10 cellular contexts compared by ENCODE assay signal in the genomic region with DNA sequence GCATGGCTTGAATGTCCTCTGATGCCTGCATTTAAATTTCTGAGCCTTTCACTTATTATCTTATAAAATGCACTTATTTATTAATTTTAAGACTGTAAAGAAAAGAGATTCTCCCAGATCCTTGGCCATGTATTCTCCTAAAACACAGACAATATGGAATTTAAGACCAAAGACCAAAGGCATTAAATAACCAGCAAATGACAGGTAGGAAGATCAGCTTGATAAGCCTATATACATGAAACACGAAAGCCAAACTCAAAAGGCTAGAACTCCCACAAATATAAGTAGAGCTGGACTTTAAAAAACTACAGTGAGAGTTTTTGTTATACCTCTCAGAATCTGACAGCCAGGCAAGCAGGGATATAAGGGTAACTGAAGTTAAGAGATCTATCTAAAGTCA. TPM values are rescaled to one million over a fixed set of nuclear protein-coding genes. Genes with fewer than 3 reads are reported as not detected.
A peak's percentile ranks its signal among the peaks of the same experiment; 100 is the strongest.
DNase-seq lines count a peak whose midpoint lies in the region; ATAC-seq, FAIRE-seq and TF ChIP-seq lines count a peak whose summit lies in the region.
"Had no signal": no experiment of that assay in that cellular context is flagged by ENCODE, and none has a peak within 500 bp of the region (broad histone marks: within the 10 kb centered on the region; RNA-seq: fewer than 3 reads in every experiment).

No MANE protein-coding gene starts in this region.

- POLR2A ChIA-PET in K562 (lab: Yijun Ruan, JAX) (interaction anchor here (1.4 to 3.0 kb wide), 2 partner anchors 12 to 15 kb away, joined by 4 to 14 read pairs; no protein-coding TSS in a partner anchor), HEK293T (lab: Yijun Ruan, JAX) (no interaction called here)

- no peak overlapping the region for H3K4me2 ChIP-seq in K562 (ENCODE audit: insufficient read depth, low read length)

- H4K20me1 ChIP-seq in K562 (replicated peaks; ENCODE audit: control insufficient read depth, insufficient read depth, low read length), result peaks cover 37% of the 10 kb centered on the region

- DNase-seq in activated T-cell treated with anti-CD3 and anti-CD28 coated beads, Interleukin-2, amount 50 U/mL, for 72 hours, result no peak
- DNase-seq in activated T-cell treated with anti-CD3 and anti-CD28 coated beads, Interleukin-2, amount 50 U/mL, for 1 hour, result no peak
- DNase-seq in K562 (ENCODE audit: extremely low read depth in 1 of 4, low spot score in 3 of 4) (no peak), thyroid gland (no peak), cortex of kidney (lab: John Stamatoyannopoulos, UW) (no peak), HEK293T (ENCODE audit: extremely low spot score) (no peak)
- DNase-seq: ACHN; activated CD4-positive, alpha-beta T cell treated with anti-CD3 and anti-CD28 coated beads, Interleukin-2, amount 50 U/mL, for 1 hour had no signal

- TF ChIP-seq CTCF in K562 (IDR thresholded peaks at IDR 0.05 in 2 of 3, conservative IDR thresholded peaks at IDR 0.05 in 1 of 3; ENCODE audit: insufficient read depth in 2 of 3, low read depth in 1 of 3, low read length in 3 of 3), result no peak
- no peak for TF ChIP-seq CTCF in thyroid gland (IDR thresholded peaks at IDR 0.05)

- intact Hi-C loops in K562 (cut with micrococcal nuclease) (no loop called here), thyroid gland (cut with DNase I) (loop anchor here (10.0 kb wide), 1 partner anchor 45 kb away; no protein-coding TSS in a partner anchor)

- peaks cover 83% of the 10 kb centered on the region for H3K4me1 Mint-ChIP-seq in activated T-cell treated with anti-CD3 and anti-CD28 coated beads, Interleukin-2, amount 50 U/mL, for 72 hours (ENCODE audit: low read depth)

- no peak overlapping the region for H3K4me3 Mint-ChIP-seq in activated T-cell treated with anti-CD3 and anti-CD28 coated beads, Interleukin-2, amount 50 U/mL, for 72 hours

- no peaks in the 10 kb centered on the region for H3K27me3 Mint-ChIP-seq in activated T-cell treated with anti-CD3 and anti-CD28 coated beads, Interleukin-2, amount 50 U/mL, for 72 hours (ENCODE audit: low read depth)

- H3K27me3 ChIP-seq in K562 (ENCODE audit: control insufficient read depth in 2 of 2, insufficient read depth in 2 of 2, low read length in 2 of 2) (no peaks in the 10 kb centered on the region), mucosa of stomach (ENCODE audit: control insufficient read depth, insufficient read depth, low read length) (no peaks in the 10 kb centered on the region), thyroid gland (no peaks in the 10 kb centered on the region)

- H3K27ac ChIP-seq in K562 (ENCODE audit: extremely low read depth, low read depth, low read length) (no peak overlapping the region), thyroid gland (peak overlapping the region; percentile 41 to 80 (median 50))

- BruUV-seq in K562 (replicated peaks; lab: Mats Ljungman, UMichigan), result no TSS peak

- CTCF ChIA-PET in K562 (lab: Yijun Ruan, JAX; ENCODE audit: low intra/inter-chr PET ratio), result no interaction called here
- CTCF ChIA-PET in HEK293T (lab: Yijun Ruan, JAX), result no interaction called here

- H3K4me1 ChIP-seq in K562 (replicated peaks in 1 of 2; ENCODE audit: control insufficient read depth in 2 of 2, insufficient read depth in 2 of 2, low read length in 2 of 2) (peaks cover 45 to 55% of the 10 kb centered on the region in 2 experiments), mucosa of stomach (ENCODE audit: control insufficient read depth, insufficient read depth, low read length) (peaks cover 81% of the 10 kb centered on the region), thyroid gland (peaks cover 74 to 85% of the 10 kb centered on the region in 2 donors)

- TF ChIP-seq POLR2A in K562 (conservative IDR thresholded peaks at IDR 0.05) (no peak), thyroid gland (IDR thresholded peaks at IDR 0.05) (no peak)

- WGBS in K562 (ENCODE audit: insufficient coverage, low coverage, missing lambda C conversion rate), result 18% methylated on average over 1 of the region's 1 CpG
- 76 to 88% methylated on average over 1 of the region's 1 CpG for WGBS in thyroid gland, 2 donors

- H3K79me2 ChIP-seq in K562 (ENCODE audit: control insufficient read depth, insufficient read depth, low read length), result peaks cover 99% of the 10 kb centered on the region

- ATAC-seq in activated T-cell treated with anti-CD3 and anti-CD28 coated beads, Interleukin-2, amount 50 U/mL, for 72 hours (replicated peaks in 1 of 2), result no peak
- ATAC-seq in K562 (no peak), GM18498 (IDR thresholded peaks at IDR 0.05; ENCODE audit: unreplicated experiment) (no peak)

- H3K9me1 ChIP-seq in K562 (ENCODE audit: control insufficient read depth, insufficient read depth, low read length), result peaks cover 6% of the 10 kb centered on the region

- peaks cover 0 to 4% of the 10 kb centered on the region in 2 donors for H3K9me3 Mint-ChIP-seq in activated T-cell treated with anti-CD3 and anti-CD28 coated beads, Interleukin-2, amount 50 U/mL, for 72 hours

- FAIRE-seq in K562 (lab: Jason Lieb, UNC), result no peak

- TF ChIP-seq EP300 in K562 (IDR thresholded peaks at IDR 0.05; ENCODE audit: low read length), result no peak

- no peak overlapping the region for H2AFZ ChIP-seq in K562 (ENCODE audit: low read depth, low read length)

- peak overlapping the region; percentile 24 for H3K27ac Mint-ChIP-seq in activated T-cell treated with anti-CD3 and anti-CD28 coated beads, Interleukin-2, amount 50 U/mL, for 72 hours

- in situ Hi-C loops in K562 (cut with MboI), result no loop called here

- no peak overlapping the region; a peak in 1 of 4 replicates for H3K9ac ChIP-seq in K562 (ENCODE audit: insufficient read depth in 1 of 2, low read depth in 2 of 2, low read length in 2 of 2)
- peak overlapping the region; percentile 45 for H3K9ac ChIP-seq in mucosa of stomach (ENCODE audit: low read length)

- no peak overlapping the region for H3K4me3 ChIP-seq in K562
- H3K4me3 ChIP-seq in mucosa of stomach (ENCODE audit: low read length), result no peak overlapping the region
- H3K4me3 ChIP-seq in thyroid gland (replicated peaks in 1 of 3), result no peak overlapping the region

- H3K36me3 Mint-ChIP-seq in activated T-cell treated with anti-CD3 and anti-CD28 coated beads, Interleukin-2, amount 50 U/mL, for 72 hours (ENCODE audit: insufficient read depth in 2 of 2), result peaks cover 10 to 13% of the 10 kb centered on the region in 2 donors

- TF ChIP-seq RAD21 in K562 (CRISPR knock-in tag; conservative IDR thresholded peaks at IDR 0.05 in 1 of 2, IDR thresholded peaks at IDR 0.05 in 1 of 2), result no peak

- H3K9me3 ChIP-seq in K562 (replicated peaks; ENCODE audit: control insufficient read depth, insufficient read depth, low read depth, low read length) (no peaks in the 10 kb centered on the region), mucosa of stomach (ENCODE audit: control insufficient read depth, low read length) (no peaks in the 10 kb centered on the region), thyroid gland (no peaks in the 10 kb centered on the region)

- H3K36me3 ChIP-seq in K562 (ENCODE audit: control insufficient read depth, insufficient read depth, low read length), result peaks cover 31% of the 10 kb centered on the region
- no peaks in the 10 kb centered on the region for H3K36me3 ChIP-seq in mucosa of stomach (ENCODE audit: control insufficient read depth, insufficient read depth, low read length)
- no peaks in the 10 kb centered on the region for H3K36me3 ChIP-seq in thyroid gland

TF ChIP-seq in K562, 482 proteins besides CTCF, POLR2A, EP300 and RAD21 (continues in another document):
- TF ChIP-seq, protein P1, sequence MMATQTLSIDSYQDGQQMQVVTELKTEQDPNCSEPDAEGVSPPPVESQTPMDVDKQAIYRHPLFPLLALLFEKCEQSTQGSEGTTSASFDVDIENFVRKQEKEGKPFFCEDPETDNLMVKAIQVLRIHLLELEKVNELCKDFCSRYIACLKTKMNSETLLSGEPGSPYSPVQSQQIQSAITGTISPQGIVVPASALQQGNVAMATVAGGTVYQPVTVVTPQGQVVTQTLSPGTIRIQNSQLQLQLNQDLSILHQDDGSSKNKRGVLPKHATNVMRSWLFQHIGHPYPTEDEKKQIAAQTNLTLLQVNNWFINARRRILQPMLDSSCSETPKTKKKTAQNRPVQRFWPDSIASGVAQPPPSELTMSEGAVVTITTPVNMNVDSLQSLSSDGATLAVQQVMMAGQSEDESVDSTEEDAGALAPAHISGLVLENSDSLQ (IDR thresholded peaks at IDR 0.05), result peak; percentile 64

TF ChIP-seq in HEK293T, 16 proteins besides CTCF, POLR2A, EP300 and RAD21 (continues in another document):
- TF ChIP-seq SUZ12 (IDR thresholded peaks at IDR 0.05) (no peak), LEF1 (IDR thresholded peaks at IDR 0.05; ENCODE audit: borderline replicate concordance) (no peak), TARDBP (IDR thresholded peaks at IDR 0.05) (no peak)
- TF ChIP-seq, protein P1 (IDR thresholded peaks at IDR 0.05), result no peak

RNA-seq across cellular contexts. Expression of a gene that starts 5.1 kb away (rescaled TPM):
- 100 to 1,000 TPM; 207 to 229 TPM for total RNA-seq in activated T-cell treated with anti-CD3 and anti-CD28 coated beads, Interleukin-2, amount 50 U/mL, for 72 hours
- 76.5 and 119 TPM in 2 replicates for total RNA-seq in K562 (2011; cell fraction: chromatin; rRNA removed; ENCODE audit: low replicate concordance)
- 60.7 and 61.5 TPM in 2 replicates for total RNA-seq in K562 (2011; cell fraction: nucleolus; rRNA removed)
- total RNA-seq in K562 (2011; cell fraction: nucleoplasm; rRNA removed), result 69.1 and 105 TPM in 2 replicates
- total RNA-seq in K562 (2014; rRNA removed) (109 and 153 TPM in 2 replicates), K562 (2014; rRNA removed; fragmentation: Illumina TruSeq; extraction: Trizol) (107 and 116 TPM in 2 replicates), K562 (2015; rRNA removed; fragmentation: Illumina TruSeq; extraction: Trizol) (148 and 173 TPM in 2 replicates), K562 (2021) (182 and 201 TPM in 2 replicates), thyroid gland (100 to 1,000 TPM in 1 of 4 donors, 10 to 100 TPM in 3; 77.5 to 106 (median 90.8) TPM)
- polyA plus RNA-seq in K562 (2011; rRNA removed) (110 and 146 TPM in 2 replicates), K562 (2014; fragmentation: Illumina TruSeq; extraction: Trizol) (212 and 243 TPM in 2 replicates), K562 (2014; fragmentation: Nextera tagmentation; extraction: Ambion mirVana) (10 to 100 TPM; 43.6 to 70.0 TPM), K562 (2014; rRNA removed) (95.7 and 97.6 TPM in 2 replicates)
- polyA plus RNA-seq in K562 (2011; cell fraction: cytosol; rRNA removed), result 75.9 and 170 TPM in 2 replicates
- polyA plus RNA-seq in K562 (2011; cell fraction: nucleus; rRNA removed), result 61.3 and 66.0 TPM in 2 replicates
- 265 and 356 TPM in 2 replicates for polyA plus RNA-seq in K562 (2012)
- 62.3 and 65.3 TPM in 2 replicates for polyA minus RNA-seq in K562 (2011; rRNA and poly(A)+ RNA removed)
- 86.2 and 98.5 TPM in 2 replicates for polyA minus RNA-seq in K562 (2011; cell fraction: cytosol; rRNA and poly(A)+ RNA removed)
- 25.7 and 32.5 TPM in 2 replicates for polyA minus RNA-seq in K562 (2011; cell fraction: nucleus; rRNA and poly(A)+ RNA removed)
